Comparison of ENCODE assay signal across 1 cellular context in genomic region chr2:134002391-134002790, GRCh38.
TF ChIP-seq lines count a peak whose summit lies in the region.

No MANE protein-coding gene starts in this region.

TF ChIP-seq in IMR-90, 13 proteins besides CTCF, POLR2A, EP300 and RAD21 (continued from another document):
- no peak for TF ChIP-seq CHD1 (IDR thresholded peaks at IDR 0.05; ENCODE audit: low read depth, low read length)
- TF ChIP-seq MAZ (IDR thresholded peaks at IDR 0.05; ENCODE audit: borderline replicate concordance, low read depth, low read length) = no peak
- TF ChIP-seq FOS (IDR thresholded peaks at IDR 0.05; ENCODE audit: low read depth, low read length) = no peak
- no peak for TF ChIP-seq RCOR1 (IDR thresholded peaks at IDR 0.05; ENCODE audit: insufficient replicate concordance, low read length)
